ENCODE assay signal across 8 cellular contexts in genomic region chr12:98515368-98516183, GRCh38. TPM values are rescaled to one million over a fixed set of nuclear protein-coding genes. Genes with fewer than 3 reads are reported as not detected.
DNase-seq lines count a peak whose midpoint lies in the region; ATAC-seq, FAIRE-seq and TF ChIP-seq lines count a peak whose summit lies in the region.

A gene with protein sequence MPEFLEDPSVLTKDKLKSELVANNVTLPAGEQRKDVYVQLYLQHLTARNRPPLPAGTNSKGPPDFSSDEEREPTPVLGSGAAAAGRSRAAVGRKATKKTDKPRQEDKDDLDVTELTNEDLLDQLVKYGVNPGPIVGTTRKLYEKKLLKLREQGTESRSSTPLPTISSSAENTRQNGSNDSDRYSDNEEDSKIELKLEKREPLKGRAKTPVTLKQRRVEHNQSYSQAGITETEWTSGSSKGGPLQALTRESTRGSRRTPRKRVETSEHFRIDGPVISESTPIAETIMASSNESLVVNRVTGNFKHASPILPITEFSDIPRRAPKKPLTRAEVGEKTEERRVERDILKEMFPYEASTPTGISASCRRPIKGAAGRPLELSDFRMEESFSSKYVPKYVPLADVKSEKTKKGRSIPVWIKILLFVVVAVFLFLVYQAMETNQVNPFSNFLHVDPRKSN (plus strand): TSS chr12:98515590. CDS start chr12:98515868, 278 bp downstream.

- H3K36me3 Mint-ChIP-seq in CD4-positive, CD25-positive, alpha-beta regulatory T cell, result peaks cover 4% of the 10 kb centered on the region
- H3K36me3 Mint-ChIP-seq in dendritic cell treated with granulocyte-macrophage colony-stimulating factor and Interleukin-4, amounts not matched to agents 40 ng/mL and 50 ng/mL, for 4 days (ENCODE audit: low read depth), result peaks cover 33% of the 10 kb centered on the region

- intact Hi-C loops in dendritic cell treated with granulocyte-macrophage colony-stimulating factor and Interleukin-4, amounts not matched to agents 40 ng/mL and 50 ng/mL, for 4 days (cut with micrococcal nuclease), result loop anchor here (1.0 kb wide), 4 partner anchors 12 to 90 kb away; no protein-coding TSS in a partner anchor
- intact Hi-C loops in HepG2 (cut with micrococcal nuclease; ENCODE audit: unreplicated experiment), result loop anchor here (1.0 to 5.0 kb wide), 4 partner anchors 12 to 90 kb away; partner anchors contain the start of gene SLC25A3

- H2AFZ ChIP-seq in HepG2 (ENCODE audit: low read length), result peak within 1 kb of the TSS; percentile 49

- peak within 1 kb of the TSS; percentile 99 to 100 (median 100) for H3K4me3 Mint-ChIP-seq in CD4-positive, CD25-positive, alpha-beta regulatory T cell
- H3K4me3 Mint-ChIP-seq in dendritic cell treated with granulocyte-macrophage colony-stimulating factor and Interleukin-4, amounts not matched to agents 40 ng/mL and 50 ng/mL, for 4 days, result peak within 1 kb of the TSS; percentile 92

- peaks cover 4 to 60% (median 34%) of the 10 kb centered on the region in 4 donors for H3K4me1 Mint-ChIP-seq in CD4-positive, CD25-positive, alpha-beta regulatory T cell
- H3K4me1 Mint-ChIP-seq in dendritic cell treated with granulocyte-macrophage colony-stimulating factor and Interleukin-4, amounts not matched to agents 40 ng/mL and 50 ng/mL, for 4 days (ENCODE audit: low read depth), result peaks cover 32% of the 10 kb centered on the region

- H3K27me3 ChIP-seq in CD4-positive, CD25-positive, alpha-beta regulatory T cell (ENCODE audit: control insufficient read depth, insufficient read depth, low read length), result no peaks in the 10 kb centered on the region
- H3K27me3 ChIP-seq in HepG2 (ENCODE audit: control insufficient read depth in 1 of 2, insufficient read depth in 2 of 2, low read length in 2 of 2), result no peaks in the 10 kb centered on the region; a peak in 1 of 5 replicates

- in situ Hi-C loops in HepG2 (cut with HindIII; ENCODE audit: extremely low pct_ligation_motif_present, low pct_unique_long_range_greater_than_20kb), result loop anchor here (5.0 kb wide), 1 partner anchor 93 kb away; no protein-coding TSS in a partner anchor

- POLR2A ChIA-PET in HepG2 (lab: Yijun Ruan, JAX), result interaction anchor here (0.6 to 3.1 kb wide), 8 partner anchors 9 to 129 kb away, joined by 3 to 11 read pairs (median 5); partner anchors contain the start of genes APAF1, IKBIP and SLC25A3

- TF ChIP-seq EP300 in HepG2 (IDR thresholded peaks at IDR 0.05; ENCODE audit: low read depth in 2 of 2, low read length in 2 of 2) (no peak), HepG2 (CRISPR knock-in tag; IDR thresholded peaks at IDR 0.05; ENCODE audit: borderline replicate concordance) (no peak)

- peaks cover 57% of the 10 kb centered on the region for H3K79me2 ChIP-seq in HepG2 (ENCODE audit: insufficient read depth, low read length)

- peak within 1 kb of the TSS; percentile 94 for H3K9ac ChIP-seq in HepG2 (ENCODE audit: insufficient read depth, low read depth, low read length)

- DNase-seq in CD4-positive, CD25-positive, alpha-beta regulatory T cell, result peak; percentile 88 to 97 (median 96)
- DNase-seq in NCI-H82 (lab: John Stamatoyannopoulos, UW) (peak; percentile 97), HepG2 (ENCODE audit: low spot score) (peak; percentile 84)
- DNase-seq in activated CD4-positive, alpha-beta T cell treated with anti-CD3 and anti-CD28 coated beads, Interleukin-2, amount 50 U/mL, for 4 hours, result peak; percentile 91 to 92
- DNase-seq in stimulated activated CD4-positive, alpha-beta T cell treated with anti-CD3 and anti-CD28 coated beads, Interleukin-2, amount 100 ng/mL, for 48 hours, result peak; percentile 93 to 96

- peaks cover 18% of the 10 kb centered on the region for H4K20me1 ChIP-seq in HepG2 (ENCODE audit: insufficient read depth, low read length)

- peak; percentile 87 to 89 for ATAC-seq in CD4-positive, CD25-positive, alpha-beta regulatory T cell (ENCODE audit: low read depth in 2 of 2)
- ATAC-seq in GM19452 (IDR thresholded peaks at IDR 0.05; ENCODE audit: unreplicated experiment) (peak; percentile 87), HG03575 (IDR thresholded peaks at IDR 0.05; ENCODE audit: extremely low read depth, insufficient number of reproducible peaks, low FRiP score, unreplicated experiment) (peak; percentile 39), HepG2 (peak; percentile 96)

- peak; percentile 90 to 92 for TF ChIP-seq POLR2A in HepG2 (IDR thresholded peaks at IDR 0.05; ENCODE audit: insufficient read depth in 1 of 2, low read depth in 2 of 2, low read length in 2 of 2)

- H3K4me2 ChIP-seq in HepG2 (ENCODE audit: low read depth, low read length), result peak within 1 kb of the TSS; percentile 79

- BruUV-seq in HepG2 (replicated peaks; lab: Mats Ljungman, UMichigan), result no TSS peak

- TF ChIP-seq CTCF in HepG2 (CRISPR knock-in tag; IDR thresholded peaks at IDR 0.05), result no peak

- H3K27me3 Mint-ChIP-seq in CD4-positive, CD25-positive, alpha-beta regulatory T cell, result peaks cover 15% of the 10 kb centered on the region
- no peaks in the 10 kb centered on the region for H3K27me3 Mint-ChIP-seq in dendritic cell treated with granulocyte-macrophage colony-stimulating factor and Interleukin-4, amounts not matched to agents 40 ng/mL and 50 ng/mL, for 4 days

- H3K4me3 ChIP-seq in CD4-positive, CD25-positive, alpha-beta regulatory T cell (ENCODE audit: low read depth, low read length), result peak within 1 kb of the TSS; percentile 91
- H3K4me3 ChIP-seq in HepG2 (replicated peaks in 1 of 3; ENCODE audit: insufficient read depth in 1 of 3, low read depth in 2 of 3, low read length in 3 of 3), result peak within 1 kb of the TSS; percentile 82 to 94 (median 84)

- no peaks in the 10 kb centered on the region for H3K9me3 Mint-ChIP-seq in CD4-positive, CD25-positive, alpha-beta regulatory T cell
- no peaks in the 10 kb centered on the region for H3K9me3 Mint-ChIP-seq in dendritic cell treated with granulocyte-macrophage colony-stimulating factor and Interleukin-4, amounts not matched to agents 40 ng/mL and 50 ng/mL, for 4 days

- TF ChIP-seq RAD21 in HepG2 (CRISPR knock-in tag; IDR thresholded peaks at IDR 0.05), result 0 out of 2 replicates have a peak, but pooled peaks have one; percentile 20

- WGBS in HepG2 (ENCODE audit: low lambda C conversion rate), result under 1% methylated on average over 18 of the region's 93 CpGs

- peak within 1 kb of the TSS; percentile 99 to 100 (median 99) for H3K27ac Mint-ChIP-seq in CD4-positive, CD25-positive, alpha-beta regulatory T cell
- H3K27ac Mint-ChIP-seq in dendritic cell treated with granulocyte-macrophage colony-stimulating factor and Interleukin-4, amounts not matched to agents 40 ng/mL and 50 ng/mL, for 4 days, result peak within 1 kb of the TSS; percentile 98

- CTCF ChIA-PET in HepG2 (lab: Yijun Ruan, JAX; ENCODE audit: low intra/inter-chr PET ratio, low total read pairs), result interaction anchor here (2.4 to 3.3 kb wide), 2 partner anchors 24 to 91 kb away, joined by 11 to 21 read pairs; no protein-coding TSS in a partner anchor

- H3K4me1 ChIP-seq in CD4-positive, CD25-positive, alpha-beta regulatory T cell (ENCODE audit: control insufficient read depth, insufficient read depth, low read length, poor library complexity, severe bottlenecking), result peaks cover 53% of the 10 kb centered on the region
- peaks cover 37% of the 10 kb centered on the region for H3K4me1 ChIP-seq in HepG2 (ENCODE audit: insufficient read depth, low read length)

- no peaks in the 10 kb centered on the region for H3K36me3 ChIP-seq in CD4-positive, CD25-positive, alpha-beta regulatory T cell (ENCODE audit: control insufficient read depth, insufficient read depth, low read length)
- H3K36me3 ChIP-seq in HepG2 (replicated peaks in 1 of 2; ENCODE audit: control insufficient read depth in 1 of 2, insufficient read depth in 2 of 2, low read length in 2 of 2), result no peaks in the 10 kb centered on the region

- no peaks in the 10 kb centered on the region for H3K9me3 ChIP-seq in CD4-positive, CD25-positive, alpha-beta regulatory T cell (ENCODE audit: control insufficient read depth in 2 of 2, low read length in 2 of 2)
- no peaks in the 10 kb centered on the region for H3K9me3 ChIP-seq in HepG2 (ENCODE audit: low read length)

- H3K27ac ChIP-seq in CD4-positive, CD25-positive, alpha-beta regulatory T cell (ENCODE audit: insufficient read depth, low read length, poor library complexity, severe bottlenecking), result peak within 1 kb of the TSS; percentile 95
- H3K27ac ChIP-seq in HepG2 (ENCODE audit: extremely low read length, insufficient read depth, low read length), result peak within 1 kb of the TSS; percentile 99

- no peak for FAIRE-seq in HepG2 (lab: Jason Lieb, UNC)

RNA-seq across cellular contexts. Expression of the gene that starts here (rescaled TPM):
- total RNA-seq in CD4-positive, CD25-positive, alpha-beta regulatory T cell, result 105 TPM
- polyA plus RNA-seq in CD4-positive, CD25-positive, alpha-beta regulatory T cell, result 10 to 100 TPM; 40.3 to 65.7 (median 58.2) TPM
- 167 and 208 TPM in 2 replicates for total RNA-seq in HepG2 (2016; rRNA removed; fragmentation: Illumina TruSeq; extraction: Trizol)
- total RNA-seq in HepG2 (2016; cell fraction: cytosol; rRNA removed; fragmentation: Illumina TruSeq; extraction: Trizol; ENCODE audit: low read depth), result 14.5 and 15.0 TPM in 2 replicates
- total RNA-seq in HepG2 (2016; cell fraction: insoluble cytoplasmic fraction; rRNA removed; fragmentation: Illumina TruSeq; extraction: Trizol), result 165 and 208 TPM in 2 replicates
- total RNA-seq in HepG2 (2016; cell fraction: membrane; rRNA removed; fragmentation: Illumina TruSeq; extraction: Trizol), result 29.5 and 32.8 TPM in 2 replicates
- total RNA-seq in HepG2 (2016; cell fraction: nucleus; rRNA removed; fragmentation: Illumina TruSeq; extraction: Trizol), result 109 and 125 TPM in 2 replicates
- polyA plus RNA-seq in HepG2 (2011; rRNA removed), result 17.9 and 24.2 TPM in 2 replicates
- 9.4 and 12.7 TPM in 2 replicates for polyA plus RNA-seq in HepG2 (2011; cell fraction: cytosol; rRNA removed)
- 12.7 and 16.4 TPM in 2 replicates for polyA plus RNA-seq in HepG2 (2011; cell fraction: nucleus; rRNA removed)
- 21.7 and 34.3 TPM in 2 replicates for polyA plus RNA-seq in HepG2 (2012)
- 3.1 and 3.3 TPM in 2 replicates for polyA plus RNA-seq in HepG2 (2016; cell fraction: cytosol; fragmentation: Illumina TruSeq; extraction: Trizol; ENCODE audit: low read depth)
- polyA plus RNA-seq in HepG2 (2016; cell fraction: insoluble cytoplasmic fraction; fragmentation: Illumina TruSeq; extraction: Trizol; ENCODE audit: low read depth), result 109 and 116 TPM in 2 replicates
- 13.5 and 13.7 TPM in 2 replicates for polyA plus RNA-seq in HepG2 (2016; cell fraction: membrane; fragmentation: Illumina TruSeq; extraction: Trizol; ENCODE audit: low read depth)
- 89.9 and 97.1 TPM in 2 replicates for polyA plus RNA-seq in HepG2 (2016; cell fraction: nucleus; fragmentation: Illumina TruSeq; extraction: Trizol; ENCODE audit: insufficient read depth, low read depth)
- 28.5 and 68.6 TPM in 2 replicates for polyA minus RNA-seq in HepG2 (2011; rRNA and poly(A)+ RNA removed; ENCODE audit: low replicate concordance)
- polyA minus RNA-seq in HepG2 (2011; cell fraction: cytosol; rRNA and poly(A)+ RNA removed), result 32.3 and 34.2 TPM in 2 replicates
- polyA minus RNA-seq in HepG2 (2011; cell fraction: nucleus; rRNA and poly(A)+ RNA removed), result 85.9 and 91.0 TPM in 2 replicates

Comparison
In these comparisons a context has a peak if more than half of its experiments do, and no peak if none do; other contexts are left out.
1. Peak in every context shown above with its lines: DNase-seq, ATAC-seq, H3K4me3 ChIP-seq and H3K27ac ChIP-seq.
2. ATAC-seq: peak in every context shown above with its lines; median percentile 96 in HepG2; 88 in CD4-positive, CD25-positive, alpha-beta regulatory T cell; 87 in GM19452; 39 in HG03575.